ENCODE assay signal across 8 cellular contexts in the genomic region with DNA sequence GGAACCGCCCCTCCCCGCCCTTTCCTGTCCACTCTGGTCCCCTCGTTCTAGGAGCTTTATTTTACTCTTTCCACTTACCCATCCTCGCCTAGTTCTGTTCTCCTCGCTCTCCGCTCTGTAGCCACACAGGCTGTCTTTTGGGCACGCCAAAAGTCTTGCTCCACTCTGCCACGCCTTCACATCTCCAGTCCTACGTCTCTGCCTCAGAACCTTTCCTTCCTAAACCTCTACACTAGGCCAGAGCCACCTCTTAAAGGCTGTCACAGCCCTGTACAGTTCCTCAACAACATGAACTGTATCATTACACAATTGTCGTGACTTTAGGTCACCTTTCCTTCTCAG. TPM values are rescaled to one million over a fixed set of nuclear protein-coding genes. Genes with fewer than 3 reads are reported as not detected.
DNase-seq lines count a peak whose midpoint lies in the region; ATAC-seq and TF ChIP-seq lines count a peak whose summit lies in the region.

No MANE protein-coding gene starts in this region.

- TF ChIP-seq POLR2A in breast epithelium (IDR thresholded peaks at IDR 0.05): no peak

- H3K36me3 ChIP-seq in breast epithelium (no peaks in the 10 kb centered on the region), mucosa of rectum (ENCODE audit: control insufficient read depth in 2 of 2, insufficient read depth in 2 of 2, low read length in 2 of 2) (no peaks in the 10 kb centered on the region)

- H3K27me3 ChIP-seq in breast epithelium (no peaks in the 10 kb centered on the region), mucosa of rectum (ENCODE audit: control insufficient read depth in 2 of 2, insufficient read depth in 2 of 2, low read length in 2 of 2) (no peaks in the 10 kb centered on the region)

- H3K9ac ChIP-seq in mucosa of rectum (ENCODE audit: low read depth in 1 of 2, low read length in 2 of 2): peak overlapping the region; percentile 86 to 96

- H3K4me1 ChIP-seq in breast epithelium: peaks cover 0 to 7% of the 10 kb centered on the region in 2 donors
- H3K4me1 ChIP-seq in mucosa of rectum (ENCODE audit: control insufficient read depth in 2 of 2, insufficient read depth in 2 of 2, low read length in 2 of 2): peaks cover 13 to 14% of the 10 kb centered on the region in 2 donors

- ATAC-seq in HG03159 (IDR thresholded peaks at IDR 0.05; ENCODE audit: unreplicated experiment) (peak; percentile 3), omental fat pad (ENCODE audit: low FRiP score) (no peak), HG03039 (IDR thresholded peaks at IDR 0.05; ENCODE audit: unreplicated experiment) (no peak)

- H3K9me3 ChIP-seq in breast epithelium: no peaks in the 10 kb centered on the region
- H3K9me3 ChIP-seq in mucosa of rectum (ENCODE audit: control insufficient read depth in 2 of 2, low read length in 2 of 2): no peaks in the 10 kb centered on the region

- TF ChIP-seq CTCF in 22Rv1 (IDR thresholded peaks at IDR 0.05): no peak
- TF ChIP-seq CTCF in breast epithelium (IDR thresholded peaks at IDR 0.05): no peak
- TF ChIP-seq CTCF in omental fat pad (IDR thresholded peaks at IDR 0.05): no peak

- intact Hi-C loops in breast epithelium (cut with DNase I; ENCODE audit: low total_unique reads): no loop called here

- DNase-seq in breast epithelium (ENCODE audit: low spot score in 2 of 2): no peak
- DNase-seq in superior temporal gyrus (ENCODE audit: extremely low spot score): no peak
- DNase-seq in omental fat pad (ENCODE audit: low spot score): no peak
- DNase-seq in LoVo (ENCODE audit: low spot score): no peak

- H3K4me3 ChIP-seq in breast epithelium (peak overlapping the region; percentile 67 to 96 (median 85)), mucosa of rectum (ENCODE audit: low read length in 2 of 2) (peak overlapping the region; percentile 85 to 90)

- peak overlapping the region; percentile 93 for H3K27ac ChIP-seq in 22Rv1
- peak overlapping the region; percentile 98 for H3K27ac ChIP-seq in breast epithelium
- H3K27ac ChIP-seq in mucosa of rectum (ENCODE audit: low read depth in 2 of 2, low read length in 2 of 2): peak overlapping the region; percentile 95 to 96

RNA-seq across cellular contexts. Expression of a gene that starts 0.4 kb away (rescaled TPM):
- total RNA-seq in breast epithelium (100 to 1,000 TPM; 111 to 158 (median 151) TPM), omental fat pad (100 to 1,000 TPM; 105 to 144 (median 131) TPM)

RNA-seq across cellular contexts. Expression of a gene that starts 40.5 kb away (rescaled TPM):
- total RNA-seq in breast epithelium (10 to 100 TPM; 34.1 to 77.4 (median 34.4) TPM), omental fat pad (10 to 100 TPM; 45.5 to 81.6 (median 65.5) TPM)
